In genomic region chr2:207505180-207505579, GRCh38 we compare ENCODE assay signal across 10 cellular contexts. TPM values are rescaled to one million over a fixed set of nuclear protein-coding genes. Genes with fewer than 3 reads are reported as not detected.
DNase-seq lines count a peak whose midpoint lies in the region; ATAC-seq, FAIRE-seq and TF ChIP-seq lines count a peak whose summit lies in the region.
"Had no signal": no experiment of that assay in that cellular context is flagged by ENCODE, and none has a peak within 500 bp of the region (broad histone marks: within the 10 kb centered on the region; RNA-seq: fewer than 3 reads in every experiment).

No MANE protein-coding gene starts in this region.

- no peak for TF ChIP-seq POLR2A in breast epithelium (IDR thresholded peaks at IDR 0.05)

- H3K36me3 ChIP-seq in breast epithelium (no peaks in the 10 kb centered on the region), small intestine (ENCODE audit: control insufficient read depth in 2 of 2, insufficient read depth in 2 of 2, low read length in 2 of 2) (no peaks in the 10 kb centered on the region)
- H3K36me3 ChIP-seq: tibial nerve had no signal

- H3K9me3 ChIP-seq in breast epithelium (no peaks in the 10 kb centered on the region), small intestine (ENCODE audit: control insufficient read depth, low read depth) (no peaks in the 10 kb centered on the region)
- H3K9me3 ChIP-seq: tibial nerve had no signal

- FAIRE-seq in small intestine (lab: Jason Lieb, UNC): no peak

- WGBS in small intestine, 3 donors: 54 to 73% (median 70%) methylated on average over 3 of the region's 3 CpGs

- peaks cover 3% of the 10 kb centered on the region for H3K27me3 Mint-ChIP-seq in neural crest cell (ENCODE audit: low read depth)

- intact Hi-C loops in breast epithelium (cut with DNase I; ENCODE audit: low total_unique reads): no loop called here

- peak overlapping the region; percentile 15 for H3K27ac Mint-ChIP-seq in neural crest cell (ENCODE audit: unreplicated experiment)

- peak overlapping the region in 1 of 3 donors; percentile 7 for H3K4me3 ChIP-seq in breast epithelium
- no peak overlapping the region for H3K4me3 ChIP-seq in small intestine (ENCODE audit: low read depth in 1 of 2, low read length in 2 of 2)

- ATAC-seq in GM18517 (IDR thresholded peaks at IDR 0.05; ENCODE audit: unreplicated experiment): peak; percentile 37
- peak; percentile 48 for ATAC-seq in HG03460 (IDR thresholded peaks at IDR 0.05; ENCODE audit: unreplicated experiment)
- ATAC-seq in GM18870 (IDR thresholded peaks at IDR 0.05; ENCODE audit: unreplicated experiment): no peak

- no peaks in the 10 kb centered on the region for H3K27me3 ChIP-seq in breast epithelium
- H3K27me3 ChIP-seq in small intestine (ENCODE audit: control insufficient read depth in 2 of 2, insufficient read depth in 2 of 2, low read length in 2 of 2): no peaks in the 10 kb centered on the region
- H3K27me3 ChIP-seq: tibial nerve had no signal

- H3K27ac ChIP-seq in breast epithelium: peak overlapping the region; percentile 49 to 62
- H3K27ac ChIP-seq in small intestine (ENCODE audit: low read depth in 1 of 2, low read length in 1 of 2): no peak overlapping the region

- H3K36me3 Mint-ChIP-seq in neural crest cell (ENCODE audit: low read depth): no peaks in the 10 kb centered on the region

- peaks cover 0 to 4% of the 10 kb centered on the region in 2 donors for H3K4me1 ChIP-seq in breast epithelium
- no peaks in the 10 kb centered on the region for H3K4me1 ChIP-seq in small intestine (ENCODE audit: control insufficient read depth in 2 of 2, insufficient read depth in 1 of 2, low read depth in 1 of 2, low read length in 1 of 2)

- peaks cover 27% of the 10 kb centered on the region for H3K4me1 Mint-ChIP-seq in neural crest cell

- DNase-seq in breast epithelium (ENCODE audit: low spot score in 2 of 2) (no peak), neural crest cell (ENCODE audit: low read depth, low spot score) (no peak), 8988T (no peak), small intestine (no peak)
- DNase-seq in central memory CD4-positive, alpha-beta T cell: no peak

- no peaks in the 10 kb centered on the region for H3K9me3 Mint-ChIP-seq in neural crest cell
- H3K9me3 Mint-ChIP-seq: nephron progenitor cell had no signal

- TF ChIP-seq CTCF in breast epithelium (IDR thresholded peaks at IDR 0.05) (no peak), neural crest cell (conservative IDR thresholded peaks at IDR 0.05) (no peak)

- peak overlapping the region; percentile 25 for H3K4me3 Mint-ChIP-seq in neural crest cell

RNA-seq across cellular contexts. Expression of gene CREB1, which starts 24.6 kb away (rescaled TPM):
- 10 to 100 TPM; 45.6 to 81.5 (median 54.1) TPM for total RNA-seq in breast epithelium
- 91.7 and 115 TPM in 2 replicates for total RNA-seq in neural crest cell
- 10 to 100 TPM in 1 of 3 donors, 1 to 10 TPM in 2; 4.1 to 12.7 (median 8.5) TPM for polyA plus RNA-seq in small intestine

Comparison
In these comparisons a context has a peak if more than half of its experiments do, and no peak if none do; other contexts are left out.
1. H3K27ac ChIP-seq: peak in breast epithelium (2 of 2); none in small intestine (0 of 2).